In genomic region chr12:45343269-45344051, GRCh38 we compare ENCODE assay signal across 12 cellular contexts.
DNase-seq lines count a peak whose midpoint lies in the region; ATAC-seq and TF ChIP-seq lines count a peak whose summit lies in the region.
"Had no signal": no experiment of that assay in that cellular context is flagged by ENCODE, and none has a peak within 500 bp of the region (broad histone marks: within the 10 kb centered on the region; RNA-seq: fewer than 3 reads in every experiment).

No MANE protein-coding gene starts in this region.

- H3K36me3 Mint-ChIP-seq in stimulated activated effector memory CD8-positive, alpha-beta T cell treated with anti-CD3 and anti-CD28 coated beads, Interleukin-12 subunit alpha, Interleukin-12 subunit beta, amount 100 ng/mL, for 72 hours: peaks cover 15% of the 10 kb centered on the region

- TF ChIP-seq CTCF in RWPE2 (IDR thresholded peaks at IDR 0.05; ENCODE audit: poor library complexity, severe bottlenecking): no peak
- no peak for TF ChIP-seq CTCF in cardiac muscle cell (IDR thresholded peaks at IDR 0.05; ENCODE audit: low read depth, low read length)
- TF ChIP-seq CTCF in tibial nerve (IDR thresholded peaks at IDR 0.05): no peak
- TF ChIP-seq CTCF in mucosa of descending colon (IDR thresholded peaks at IDR 0.05): no peak

- DNase-seq in DMS53 (lab: John Stamatoyannopoulos, UW) (peak; percentile 52), DMS53 treated with DMSO at 0.1 percent for 48 hours (lab: John Stamatoyannopoulos, UW; ENCODE audit: unreplicated experiment) (no peak), RWPE2 (ENCODE audit: low spot score) (no peak), cardiac muscle cell (ENCODE audit: low read depth in 1 of 2, low spot score in 1 of 2) (peak in 1 of 2 donors; percentile 34), tibial nerve (ENCODE audit: low spot score in 2 of 2) (no peak), mucosa of descending colon (no peak), NCI-H2107 treated with DMSO at 0.1 percent for 48 hours (lab: John Stamatoyannopoulos, UW; ENCODE audit: unreplicated experiment) (no peak)
- no peak for DNase-seq in stimulated activated effector memory CD8-positive, alpha-beta T cell treated with anti-CD3 and anti-CD28 coated beads, Interleukin-12 subunit alpha, Interleukin-12 subunit beta, amount 100 ng/mL, for 72 hours (ENCODE audit: low spot score in 2 of 2)
- DNase-seq: DMS79 treated with DMSO at 0.1 percent for 48 hours, WERI-Rb-1 had no signal

- no peak for TF ChIP-seq POLR2A in tibial nerve (IDR thresholded peaks at IDR 0.05)

- WGBS in tibial nerve, 2 donors: 94 to 96% methylated on average over 6 of the region's 6 CpGs

- intact Hi-C loops in mucosa of descending colon (cut with DNase I, micrococcal nuclease): no loop called here

- peaks cover 6% of the 10 kb centered on the region for H3K4me1 ChIP-seq in RWPE2 (ENCODE audit: insufficient read depth, poor library complexity, severe bottlenecking)
- peaks cover 20% of the 10 kb centered on the region for H3K4me1 ChIP-seq in cardiac muscle cell (ENCODE audit: low read depth)
- no peaks in the 10 kb centered on the region for H3K4me1 ChIP-seq in tibial nerve
- no peaks in the 10 kb centered on the region for H3K4me1 ChIP-seq in mucosa of descending colon (ENCODE audit: low read depth)

- H3K36me3 ChIP-seq in RWPE2 (ENCODE audit: low read depth): peaks cover 24% of the 10 kb centered on the region
- peaks cover 9% of the 10 kb centered on the region for H3K36me3 ChIP-seq in cardiac muscle cell
- peaks cover 0 to 16% (median 0%) of the 10 kb centered on the region in 3 donors for H3K36me3 ChIP-seq in tibial nerve
- H3K36me3 ChIP-seq in mucosa of descending colon (ENCODE audit: low read depth): no peaks in the 10 kb centered on the region
- H3K36me3 ChIP-seq: WERI-Rb-1 had no signal

- H3K27ac Mint-ChIP-seq in stimulated activated effector memory CD8-positive, alpha-beta T cell treated with anti-CD3 and anti-CD28 coated beads, Interleukin-12 subunit alpha, Interleukin-12 subunit beta, amount 100 ng/mL, for 72 hours: no peak overlapping the region
- H3K27ac Mint-ChIP-seq: IgD-negative memory B cell had no signal

- H3K4me3 Mint-ChIP-seq in stimulated activated effector memory CD8-positive, alpha-beta T cell treated with anti-CD3 and anti-CD28 coated beads, Interleukin-12 subunit alpha, Interleukin-12 subunit beta, amount 100 ng/mL, for 72 hours: no peak overlapping the region
- H3K4me3 Mint-ChIP-seq: IgD-negative memory B cell had no signal

- H3K9me3 ChIP-seq in RWPE2 (ENCODE audit: severe bottlenecking): no peaks in the 10 kb centered on the region
- no peaks in the 10 kb centered on the region for H3K9me3 ChIP-seq in cardiac muscle cell (ENCODE audit: low read depth)
- H3K9me3 ChIP-seq in tibial nerve: no peaks in the 10 kb centered on the region
- H3K9me3 ChIP-seq in mucosa of descending colon: no peaks in the 10 kb centered on the region

- H3K4me1 Mint-ChIP-seq in stimulated activated effector memory CD8-positive, alpha-beta T cell treated with anti-CD3 and anti-CD28 coated beads, Interleukin-12 subunit alpha, Interleukin-12 subunit beta, amount 100 ng/mL, for 72 hours: no peaks in the 10 kb centered on the region
- H3K4me1 Mint-ChIP-seq: IgD-negative memory B cell had no signal

- H3K9me3 Mint-ChIP-seq in stimulated activated effector memory CD8-positive, alpha-beta T cell treated with anti-CD3 and anti-CD28 coated beads, Interleukin-12 subunit alpha, Interleukin-12 subunit beta, amount 100 ng/mL, for 72 hours: no peaks in the 10 kb centered on the region

- TF ChIP-seq EP300 in tibial nerve (IDR thresholded peaks at IDR 0.05): no peak

- H3K27ac ChIP-seq in RWPE2 (ENCODE audit: poor library complexity, severe bottlenecking) (no peak overlapping the region), cardiac muscle cell (peak overlapping the region; percentile 26), tibial nerve (no peak overlapping the region)
- H3K27ac ChIP-seq: 22Rv1, WERI-Rb-1 had no signal

- ATAC-seq in RWPE2 (ENCODE audit: low read depth): peak; percentile 54; the same call in 1 of the 3 replicates
- ATAC-seq in stimulated activated effector memory CD8-positive, alpha-beta T cell treated with anti-CD3 and anti-CD28 coated beads, Interleukin-12 subunit alpha, Interleukin-12 subunit beta, amount 100 ng/mL, for 72 hours: peak; percentile 82
- no peak for ATAC-seq in mucosa of descending colon

- H3K4me3 ChIP-seq in RWPE2 (ENCODE audit: severe bottlenecking): no peak overlapping the region
- H3K4me3 ChIP-seq in cardiac muscle cell: no peak overlapping the region
- H3K4me3 ChIP-seq in tibial nerve: no peak overlapping the region
- H3K4me3 ChIP-seq in mucosa of descending colon: no peak overlapping the region

- no peaks in the 10 kb centered on the region for H3K27me3 ChIP-seq in RWPE2 (ENCODE audit: insufficient read depth, poor library complexity, severe bottlenecking)
- no peaks in the 10 kb centered on the region for H3K27me3 ChIP-seq in cardiac muscle cell
- H3K27me3 ChIP-seq in tibial nerve: no peaks in the 10 kb centered on the region
